12 cellular contexts compared by ENCODE assay signal in the genomic region with DNA sequence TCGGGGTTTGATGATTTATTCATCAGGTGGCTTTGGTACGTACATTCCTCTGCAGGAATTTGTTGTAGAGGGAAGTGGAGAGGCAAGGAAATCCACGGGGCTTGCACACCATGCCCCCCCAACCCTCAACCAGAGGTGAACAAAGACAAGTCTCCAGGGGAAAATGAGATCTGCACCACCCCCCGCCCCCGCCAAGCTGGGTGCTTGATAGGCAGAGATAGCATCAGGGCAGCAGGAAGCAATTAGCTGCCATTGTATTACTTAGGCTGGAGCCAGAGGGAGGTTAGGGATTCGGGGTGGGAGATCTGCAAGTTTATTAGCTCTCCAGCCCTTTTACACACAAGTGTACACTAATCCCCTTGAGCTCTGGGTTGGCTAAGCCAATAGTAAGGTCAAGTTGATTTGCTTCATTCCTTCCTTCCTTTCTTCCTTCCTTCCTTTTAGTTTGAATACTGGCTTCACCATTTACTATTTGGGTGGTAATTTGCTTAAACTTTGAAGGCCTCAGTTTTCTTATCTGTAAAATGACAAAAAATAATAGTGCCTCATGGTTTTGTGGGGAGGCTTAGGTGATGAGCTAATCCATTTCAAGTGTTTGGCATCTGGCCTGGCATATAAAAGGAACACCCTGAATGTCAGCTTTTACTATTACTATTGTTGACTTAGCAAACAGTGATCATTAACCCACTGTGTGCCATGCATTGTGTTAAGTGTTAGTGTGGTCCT. TPM values are rescaled to one million over a fixed set of nuclear protein-coding genes. Genes with fewer than 3 reads are reported as not detected.
A peak's percentile ranks its signal among the peaks of the same experiment; 100 is the strongest.
DNase-seq lines count a peak whose midpoint lies in the region; ATAC-seq, FAIRE-seq and TF ChIP-seq lines count a peak whose summit lies in the region.
"Had no signal": no experiment of that assay in that cellular context is flagged by ENCODE, and none has a peak within 500 bp of the region (broad histone marks: within the 10 kb centered on the region; RNA-seq: fewer than 3 reads in every experiment).

No MANE protein-coding gene starts in this region.

- H2AFZ ChIP-seq in DND-41 (ENCODE audit: low read depth, low read length): no peak overlapping the region
- H2AFZ ChIP-seq in astrocyte (ENCODE audit: low read depth, low read length): no peak overlapping the region

- H3K9ac ChIP-seq in DND-41 (ENCODE audit: low read depth, low read length) (no peak overlapping the region), astrocyte (ENCODE audit: low read length) (no peak overlapping the region)

- H3K36me3 ChIP-seq in DND-41 (ENCODE audit: insufficient read depth, low read length) (no peaks in the 10 kb centered on the region), astrocyte (ENCODE audit: insufficient read depth, low read length) (no peaks in the 10 kb centered on the region), mucosa of descending colon (ENCODE audit: low read depth) (no peaks in the 10 kb centered on the region), tibial nerve (no peaks in the 10 kb centered on the region), transverse colon (no peaks in the 10 kb centered on the region)

- TF ChIP-seq POLR2A in tibial nerve (IDR thresholded peaks at IDR 0.05) (no peak), transverse colon (IDR thresholded peaks at IDR 0.05) (no peak)

- H4K20me1 ChIP-seq in DND-41 (ENCODE audit: insufficient read depth, low read length) (no peaks in the 10 kb centered on the region), astrocyte (ENCODE audit: insufficient read depth, low read length) (no peaks in the 10 kb centered on the region)

- intact Hi-C loops in mucosa of descending colon (cut with DNase I, micrococcal nuclease): no loop called here
- intact Hi-C loops in transverse colon (cut with DNase I; ENCODE audit: low total_unique reads): no loop called here

- in situ Hi-C loops in transverse colon (cut with MboI; ENCODE audit: low pct_ligation_motif_present in 1 of 4, low pct_unique_long_range_greater_than_20kb in 1 of 4, low sequenced_read_pairs in 3 of 4): no loop called here

- FAIRE-seq in astrocyte (lab: Jason Lieb, UNC): peak; percentile 74
- FAIRE-seq: small intestine had no signal

- no peak overlapping the region for H3K27ac Mint-ChIP-seq in astrocyte (ENCODE audit: unreplicated experiment)
- H3K27ac Mint-ChIP-seq: activated B cell treated with CpG ODN at 0.5 μM for 24 hours, memory B cell had no signal

- TF ChIP-seq EP300 in tibial nerve (IDR thresholded peaks at IDR 0.05) (no peak), transverse colon (IDR thresholded peaks at IDR 0.05; ENCODE audit: low read depth) (no peak)

- peaks cover 19% of the 10 kb centered on the region for H3K4me1 Mint-ChIP-seq in astrocyte (ENCODE audit: low read depth, unreplicated experiment)

- H3K36me3 Mint-ChIP-seq in astrocyte (ENCODE audit: low read depth, unreplicated experiment): peaks cover 7% of the 10 kb centered on the region
- H3K36me3 Mint-ChIP-seq: memory B cell had no signal

- ATAC-seq in DND-41 (ENCODE audit: insufficient read depth, low read depth): no peak
- peak; percentile 81 for ATAC-seq in mucosa of descending colon
- no peak for ATAC-seq in GM18861 (IDR thresholded peaks at IDR 0.05; ENCODE audit: unreplicated experiment)
- no peak for ATAC-seq in HG03025 (IDR thresholded peaks at IDR 0.05; ENCODE audit: low FRiP score, unreplicated experiment)

- H3K4me2 ChIP-seq in DND-41 (ENCODE audit: insufficient read depth, low read length): no peak overlapping the region
- H3K4me2 ChIP-seq in astrocyte (ENCODE audit: low read length): peak overlapping the region; percentile 25

- no peak overlapping the region for H3K4me3 Mint-ChIP-seq in astrocyte (ENCODE audit: unreplicated experiment)
- H3K4me3 Mint-ChIP-seq: activated B cell treated with CpG ODN at 0.5 μM for 24 hours, memory B cell had no signal

- WGBS in tibial nerve, 2 donors: 47% methylated on average over 6 of the region's 6 CpGs
- WGBS in transverse colon (ENCODE audit: low coverage in 1 of 2), 2 donors: 39% methylated on average over 6 of the region's 6 CpGs; no CpG with 5 or more reads in 1 of the 2 donors

- H3K9me3 ChIP-seq in DND-41 (ENCODE audit: insufficient read depth, low read length, severe bottlenecking): no peaks in the 10 kb centered on the region
- H3K9me3 ChIP-seq in astrocyte (ENCODE audit: insufficient read depth, low read depth, low read length): no peaks in the 10 kb centered on the region
- no peaks in the 10 kb centered on the region for H3K9me3 ChIP-seq in mucosa of descending colon
- no peaks in the 10 kb centered on the region for H3K9me3 ChIP-seq in tibial nerve
- no peaks in the 10 kb centered on the region for H3K9me3 ChIP-seq in transverse colon

- H3K4me3 ChIP-seq in DND-41 (ENCODE audit: low read depth in 1 of 2, low read length in 2 of 2) (no peak overlapping the region), astrocyte (ENCODE audit: insufficient read depth, low read depth, low read length) (no peak overlapping the region), mucosa of descending colon (no peak overlapping the region), tibial nerve (no peak overlapping the region), transverse colon (no peak overlapping the region)

- peaks cover 4% of the 10 kb centered on the region for H3K9me3 Mint-ChIP-seq in astrocyte (ENCODE audit: unreplicated experiment)
- H3K9me3 Mint-ChIP-seq: activated B cell treated with CpG ODN at 0.5 μM for 24 hours, memory B cell had no signal

- no peak overlapping the region for H3K27ac ChIP-seq in DND-41 (ENCODE audit: low read length)
- no peak overlapping the region for H3K27ac ChIP-seq in astrocyte (ENCODE audit: low read depth, low read length)
- no peak overlapping the region for H3K27ac ChIP-seq in tibial nerve
- peak overlapping the region in 1 of 4 donors; percentile 20 for H3K27ac ChIP-seq in transverse colon

- H3K79me2 ChIP-seq in DND-41 (ENCODE audit: insufficient read depth, low read length) (no peaks in the 10 kb centered on the region), astrocyte (ENCODE audit: insufficient read depth, low read length) (peaks cover under 1% of the 10 kb centered on the region)

- H3K27me3 ChIP-seq in DND-41 (ENCODE audit: insufficient read depth, low read length, poor library complexity) (no peaks in the 10 kb centered on the region), astrocyte (ENCODE audit: insufficient read depth, low read length) (no peaks in the 10 kb centered on the region), tibial nerve (no peaks in the 10 kb centered on the region), transverse colon (no peaks in the 10 kb centered on the region)

- DNase-seq in DND-41: peak; percentile 14
- DNase-seq in NCI-H2029 treated with DMSO at 0.1 percent for 48 hours (lab: John Stamatoyannopoulos, UW): peak; percentile 95
- DNase-seq in astrocyte (ENCODE audit: low read depth): peak; percentile 56
- peak in 1 of 3 donors; percentile 66 for DNase-seq in mucosa of descending colon
- DNase-seq in tibial nerve (ENCODE audit: low spot score in 2 of 2): no peak
- DNase-seq in transverse colon: no peak
- DNase-seq: activated B cell treated with CpG ODN at 0.5 μM for 24 hours, DMS 273 treated with DMSO at 0.1 percent for 48 hours, small intestine had no signal

- H3K27me3 Mint-ChIP-seq in astrocyte (ENCODE audit: low read depth, unreplicated experiment): no peaks in the 10 kb centered on the region

- H3K4me1 ChIP-seq in DND-41 (ENCODE audit: insufficient read depth, low read length) (peaks cover 3% of the 10 kb centered on the region; the same call in 1 of the 2 replicates), astrocyte (ENCODE audit: insufficient read depth, low read length) (peaks cover 28% of the 10 kb centered on the region), mucosa of descending colon (ENCODE audit: low read depth) (peaks cover 5% of the 10 kb centered on the region), tibial nerve (peaks cover 0 to 31% (median 0%) of the 10 kb centered on the region in 4 donors), transverse colon (peaks cover 0 to 21% (median 3%) of the 10 kb centered on the region in 4 donors)

- TF ChIP-seq CTCF in DND-41 (IDR thresholded peaks at IDR 0.05; ENCODE audit: borderline replicate concordance, extremely low read depth, low read length, poor library complexity, severe bottlenecking) (no peak), astrocyte (IDR thresholded peaks at IDR 0.05; ENCODE audit: insufficient read depth, low read depth, low read length) (no peak), mucosa of descending colon (IDR thresholded peaks at IDR 0.05) (no peak), tibial nerve (IDR thresholded peaks at IDR 0.05) (no peak), transverse colon (IDR thresholded peaks at IDR 0.05) (no peak)

RNA-seq across cellular contexts. Expression of a gene that starts 34.1 kb away (rescaled TPM):
- 19.4 and 23.4 TPM in 2 replicates for total RNA-seq in astrocyte
- 10 to 100 TPM; 10.7 to 13.8 (median 11.6) TPM for total RNA-seq in mucosa of descending colon
- 10 to 100 TPM in 3 of 4 donors, 1 to 10 TPM in 1; 5.1 to 30.9 (median 17.9) TPM for total RNA-seq in tibial nerve
- 10 to 100 TPM in 3 of 4 donors, 1 to 10 TPM in 1; 8.2 to 19.3 (median 15.7) TPM for total RNA-seq in transverse colon
- total RNA-seq: activated B cell treated with CpG ODN at 0.5 μM for 24 hours had no signal

Comparison
In these comparisons a context has a peak if more than half of its experiments do, and no peak if none do; other contexts are left out.
1. DNase-seq: peak in DND-41 (single experiment), NCI-H2029 treated with DMSO at 0.1 percent for 48 hours (single experiment) and astrocyte (single experiment); none in tibial nerve (0 of 2) and transverse colon (single experiment).